10 cellular contexts compared by ENCODE assay signal in genomic region chr12:12007001-12007712, GRCh38.
DNase-seq lines count a peak whose midpoint lies in the region; ATAC-seq and TF ChIP-seq lines count a peak whose summit lies in the region.
"Had no signal": no experiment of that assay in that cellular context is flagged by ENCODE, and none has a peak within 500 bp of the region (broad histone marks: within the 10 kb centered on the region; RNA-seq: fewer than 3 reads in every experiment).

No MANE protein-coding gene starts in this region.

- peak; percentile 22 for DNase-seq in HFFc6
- DNase-seq in activated CD4-positive, alpha-beta T cell treated with anti-CD3 and anti-CD28 coated beads for 4 hours = peak; percentile 69 to 79
- DNase-seq in astrocyte of the spinal cord (ENCODE audit: low read depth, low spot score) = peak; percentile 71
- DNase-seq in stimulated activated CD8-positive, alpha-beta memory T cell treated with anti-CD3 and anti-CD28 coated beads, Interleukin-2, amount 100 ng/mL, for 48 hours (ENCODE audit: low read depth in 2 of 2) = peak; percentile 55 to 75
- no peak for DNase-seq in sciatic nerve (ENCODE audit: low spot score)
- DNase-seq in DMS 273 (lab: John Stamatoyannopoulos, UW; ENCODE audit: unreplicated experiment) = no peak
- no peak for DNase-seq in MV-4-11 (lab: John Stamatoyannopoulos, UW)
- DNase-seq: NCI-H345 had no signal

- H3K4me3 Mint-ChIP-seq in HFFc6 = no peak overlapping the region
- H3K4me3 Mint-ChIP-seq: brain had no signal

- TF ChIP-seq CTCF in HFFc6 (IDR thresholded peaks at IDR 0.05) (no peak), astrocyte of the spinal cord (IDR thresholded peaks at IDR 0.05; ENCODE audit: low read depth, low read length) (no peak)

- peaks cover 13% of the 10 kb centered on the region for H3K27me3 Mint-ChIP-seq in HFFc6 (ENCODE audit: insufficient read depth)

- H3K36me3 Mint-ChIP-seq in HFFc6 (ENCODE audit: low read depth) = no peaks in the 10 kb centered on the region
- H3K36me3 Mint-ChIP-seq: brain had no signal

- no peak overlapping the region for H3K4me3 ChIP-seq in astrocyte of the spinal cord (ENCODE audit: low read depth, low read length)

- no peak overlapping the region for H3K27ac Mint-ChIP-seq in HFFc6
- H3K27ac Mint-ChIP-seq: brain had no signal

- peaks cover 48% of the 10 kb centered on the region for H3K4me1 Mint-ChIP-seq in HFFc6 (ENCODE audit: low read depth)

- intact Hi-C loops in sciatic nerve (cut with DNase I) = no loop called here

- no peaks in the 10 kb centered on the region for H3K9me3 Mint-ChIP-seq in HFFc6

- no peak for ATAC-seq in HG03521 (IDR thresholded peaks at IDR 0.05; ENCODE audit: unreplicated experiment)
- no peak for ATAC-seq in sciatic nerve

- in situ Hi-C loops in astrocyte of the spinal cord (cut with HindIII; ENCODE audit: low sequenced_read_pairs) = no loop called here

Comparison
In these comparisons a context has a peak if more than half of its experiments do, and no peak if none do; other contexts are left out.
1. DNase-seq: peak in HFFc6 (single experiment), activated CD4-positive, alpha-beta T cell treated with anti-CD3 and anti-CD28 coated beads for 4 hours (2 of 2), astrocyte of the spinal cord (single experiment) and stimulated activated CD8-positive, alpha-beta memory T cell treated with anti-CD3 and anti-CD28 coated beads, Interleukin-2, amount 100 ng/mL, for 48 hours (2 of 2); none in sciatic nerve (single experiment), DMS 273 (single experiment) and MV-4-11 (single experiment).